ENCODE assay signal across 8 cellular contexts in the genomic region with DNA sequence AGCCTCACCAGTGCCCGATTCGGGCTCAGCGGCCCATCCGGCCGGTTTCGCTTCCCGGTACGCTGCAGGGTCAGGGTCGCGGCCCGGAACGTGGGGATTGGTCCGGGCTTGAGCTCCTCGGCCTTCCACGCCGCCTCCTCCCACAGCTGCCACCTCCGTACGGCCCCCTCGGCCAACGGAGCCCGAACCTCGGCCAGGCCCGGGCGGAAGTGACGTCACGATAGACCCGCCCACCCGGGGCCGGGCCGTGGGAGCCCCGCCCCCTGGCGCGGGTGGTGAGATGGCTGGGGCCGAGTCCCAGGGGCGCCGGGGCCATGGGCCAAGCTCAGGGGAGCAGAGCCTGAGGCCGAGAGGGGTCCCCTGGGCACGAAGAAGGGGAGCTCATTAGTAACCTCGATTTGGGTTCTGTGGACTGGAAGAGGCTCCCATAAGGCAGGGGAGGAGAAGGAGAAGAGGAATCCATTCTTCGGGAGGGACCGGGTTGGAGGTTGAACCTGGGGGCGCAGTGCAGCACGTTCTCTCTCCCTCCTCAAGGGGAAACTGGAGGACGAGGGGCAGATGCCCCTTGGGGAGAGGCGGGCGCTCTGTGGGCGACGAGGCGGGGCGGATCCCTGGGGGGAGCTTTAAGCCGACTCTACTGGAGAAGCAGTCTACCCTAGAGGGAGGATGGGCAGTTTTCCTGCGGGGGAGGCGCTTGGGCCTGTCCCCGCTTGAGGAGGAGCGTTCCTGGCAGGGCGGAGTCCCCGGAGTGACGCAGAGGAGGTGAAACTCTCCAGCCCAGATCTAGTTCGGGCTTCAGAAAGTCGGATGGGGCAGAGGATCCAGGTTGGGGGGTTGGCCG. TPM values are rescaled to one million over a fixed set of nuclear protein-coding genes. Genes with fewer than 3 reads are reported as not detected.
DNase-seq lines count a peak whose midpoint lies in the region; ATAC-seq, FAIRE-seq and TF ChIP-seq lines count a peak whose summit lies in the region.

A gene with protein sequence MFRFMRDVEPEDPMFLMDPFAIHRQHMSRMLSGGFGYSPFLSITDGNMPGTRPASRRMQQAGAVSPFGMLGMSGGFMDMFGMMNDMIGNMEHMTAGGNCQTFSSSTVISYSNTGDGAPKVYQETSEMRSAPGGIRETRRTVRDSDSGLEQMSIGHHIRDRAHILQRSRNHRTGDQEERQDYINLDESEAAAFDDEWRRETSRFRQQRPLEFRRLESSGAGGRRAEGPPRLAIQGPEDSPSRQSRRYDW (minus strand): TSS at position 211 of the 841 bp plus-strand sequence. CDS start 807 bp downstream, outside the sequence.

- no peaks in the 10 kb centered on the region for H3K9me3 ChIP-seq in HUES64 (ENCODE audit: insufficient read depth, low read depth, low read length)
- no peaks in the 10 kb centered on the region for H3K9me3 ChIP-seq in OCI-LY1 (ENCODE audit: low read length)

- no peaks in the 10 kb centered on the region for H3K27me3 Mint-ChIP-seq in mesothelial cell of epicardium (ENCODE audit: low read depth)

- FAIRE-seq in endometrium (lab: Jason Lieb, UNC) = peak; percentile 93

- ATAC-seq in GM21447 (IDR thresholded peaks at IDR 0.05; ENCODE audit: unreplicated experiment) = peak; percentile 92

- H3K36me3 ChIP-seq in HUES64 (ENCODE audit: insufficient read depth, low read length) = peaks cover 38% of the 10 kb centered on the region
- peaks cover 28% of the 10 kb centered on the region for H3K36me3 ChIP-seq in OCI-LY1 (ENCODE audit: insufficient read depth, low read length)

- no peaks in the 10 kb centered on the region for H3K9me3 Mint-ChIP-seq in mesothelial cell of epicardium

- H3K4me1 Mint-ChIP-seq in mesothelial cell of epicardium = peaks cover 28% of the 10 kb centered on the region

- H3K36me3 Mint-ChIP-seq in mesothelial cell of epicardium = peaks cover 18% of the 10 kb centered on the region

- H3K27me3 ChIP-seq in HUES64 (ENCODE audit: insufficient read depth, low read length) = no peaks in the 10 kb centered on the region
- no peaks in the 10 kb centered on the region for H3K27me3 ChIP-seq in OCI-LY1 (ENCODE audit: insufficient read depth, low read length)

- TF ChIP-seq CTCF in OCI-LY1 (IDR thresholded peaks at IDR 0.05; ENCODE audit: low read length) (no peak; the same call in 1 of the 2 replicates), mesothelial cell of epicardium (IDR thresholded peaks at IDR 0.05; ENCODE audit: unreplicated experiment) (peak; percentile 92)

- H3K27ac ChIP-seq in HUES64 (ENCODE audit: low read depth, low read length) (peak within 1 kb of the TSS; percentile 90), OCI-LY1 (ENCODE audit: low read depth, low read length, poor library complexity, severe bottlenecking) (peak within 1 kb of the TSS; percentile 81)

- no peaks in the 10 kb centered on the region for H4K20me1 ChIP-seq in OCI-LY1 (ENCODE audit: insufficient read depth, low read length)

- peak within 1 kb of the TSS; percentile 92 for H3K4me3 Mint-ChIP-seq in mesothelial cell of epicardium

- H2AFZ ChIP-seq in OCI-LY1 (ENCODE audit: low read length) = no peak within 1 kb of the TSS

- H3K4me1 ChIP-seq in HUES64 (ENCODE audit: insufficient read depth, low read length) (peaks cover 7% of the 10 kb centered on the region), OCI-LY1 (ENCODE audit: insufficient read depth, low read length, severe bottlenecking) (peaks cover 10% of the 10 kb centered on the region)

- H3K27ac Mint-ChIP-seq in mesothelial cell of epicardium = peak within 1 kb of the TSS; percentile 100

- no peaks in the 10 kb centered on the region for H3K79me2 ChIP-seq in OCI-LY1 (ENCODE audit: insufficient read depth, low read length)

- no peaks in the 10 kb centered on the region for H3K9me2 ChIP-seq in OCI-LY1 (ENCODE audit: low read depth, low read length)

- H3K4me2 ChIP-seq in OCI-LY1 (ENCODE audit: low read length) = peak within 1 kb of the TSS; percentile 84

- under 1% methylated on average over 61 of the region's 61 CpGs for WGBS in HUES64

- H3K9ac ChIP-seq in HUES64 (ENCODE audit: low read depth, low read length) (peak within 1 kb of the TSS; percentile 78), OCI-LY1 (ENCODE audit: low read length) (peak within 1 kb of the TSS; percentile 90)

- DNase-seq in D341Med (ENCODE audit: low spot score) (peak; percentile 98), mesothelial cell of epicardium (ENCODE audit: low spot score in 2 of 2, unreplicated experiment in 2 of 2) (peak; percentile 85 to 99)
- DNase-seq in activated CD8-positive, alpha-beta memory T cell treated with anti-CD3 and anti-CD28 coated beads, Interleukin-2, amount 50 U/mL, for 4 hours = peak; percentile 97
- peak; percentile 96 to 97 for DNase-seq in stimulated activated CD8-positive, alpha-beta memory T cell treated with anti-CD3 and anti-CD28 coated beads, Interleukin-15, amount 100 ng/mL, for 48 hours (ENCODE audit: low read depth in 2 of 2)

- H3K4me3 ChIP-seq in HUES64 (ENCODE audit: low read length) (peak within 1 kb of the TSS; percentile 65), OCI-LY1 (ENCODE audit: low read depth, low read length, poor library complexity, severe bottlenecking) (peak within 1 kb of the TSS; percentile 88)

- H3F3A ChIP-seq in OCI-LY1 (ENCODE audit: insufficient read depth, low read length) = no peaks in the 10 kb centered on the region

RNA-seq across cellular contexts. Expression of the gene that starts here (rescaled TPM):
- polyA plus RNA-seq in HUES64 (2013, experiment 1 of 2) = 178 TPM
- polyA plus RNA-seq in HUES64 (2013, experiment 2 of 2) = 174 TPM
- total RNA-seq in mesothelial cell of epicardium = 195 to 203 TPM (median 202 TPM) in 3 replicates

Comparison
In these comparisons a context has a peak if more than half of its experiments do, and no peak if none do; other contexts are left out.
1. Peak in every context shown above with its lines: DNase-seq, ATAC-seq, H3K4me3 ChIP-seq and H3K27ac ChIP-seq.